Comparison of ENCODE assay signal across 1 cellular context in the genomic region with DNA sequence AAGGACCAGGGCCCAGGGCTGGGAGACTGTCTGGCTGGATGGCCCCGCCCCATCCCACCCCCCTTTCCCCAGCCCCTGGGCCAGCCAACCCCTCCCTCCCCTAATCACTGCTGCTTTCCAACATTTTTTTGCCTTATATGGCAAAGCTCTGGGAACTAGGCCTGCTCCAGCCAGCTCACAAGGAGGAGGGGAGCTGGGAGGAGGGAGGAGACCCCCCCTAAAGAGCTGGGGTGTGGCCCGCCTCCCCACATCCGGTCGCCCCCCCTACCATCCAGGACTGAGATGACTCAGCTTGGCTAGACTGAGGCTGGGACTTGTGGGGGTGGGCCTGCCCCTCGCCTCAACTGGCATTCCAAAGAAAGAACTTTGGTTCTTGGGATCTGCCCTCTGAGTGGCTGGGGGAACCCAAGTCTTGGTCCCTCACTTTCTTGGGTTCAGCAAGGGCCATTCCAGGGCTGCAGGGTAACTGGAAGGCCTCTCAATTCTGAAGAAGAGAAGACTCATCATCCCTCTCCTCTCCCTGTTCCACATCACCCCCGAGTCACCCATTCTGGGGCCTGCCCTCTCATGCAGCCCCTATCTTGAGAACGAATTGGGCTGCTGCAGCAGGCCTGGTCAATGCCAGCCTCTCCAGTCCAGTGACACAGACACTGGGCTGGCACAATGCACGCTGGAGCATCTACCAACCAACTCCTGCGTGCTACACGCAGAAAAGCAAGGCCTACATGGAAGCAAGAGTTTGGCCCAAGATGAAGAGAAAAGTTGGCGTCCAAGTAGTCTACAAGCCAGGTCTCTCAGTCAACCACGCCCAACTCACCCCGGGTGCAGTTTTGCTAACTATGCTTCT.
TF ChIP-seq lines count a peak whose summit lies in the region.

No MANE protein-coding gene starts in this region.

TF ChIP-seq in K562, 482 proteins besides CTCF, POLR2A, EP300 and RAD21 (continued from another document and continues in another):
- TF ChIP-seq, protein P1, sequence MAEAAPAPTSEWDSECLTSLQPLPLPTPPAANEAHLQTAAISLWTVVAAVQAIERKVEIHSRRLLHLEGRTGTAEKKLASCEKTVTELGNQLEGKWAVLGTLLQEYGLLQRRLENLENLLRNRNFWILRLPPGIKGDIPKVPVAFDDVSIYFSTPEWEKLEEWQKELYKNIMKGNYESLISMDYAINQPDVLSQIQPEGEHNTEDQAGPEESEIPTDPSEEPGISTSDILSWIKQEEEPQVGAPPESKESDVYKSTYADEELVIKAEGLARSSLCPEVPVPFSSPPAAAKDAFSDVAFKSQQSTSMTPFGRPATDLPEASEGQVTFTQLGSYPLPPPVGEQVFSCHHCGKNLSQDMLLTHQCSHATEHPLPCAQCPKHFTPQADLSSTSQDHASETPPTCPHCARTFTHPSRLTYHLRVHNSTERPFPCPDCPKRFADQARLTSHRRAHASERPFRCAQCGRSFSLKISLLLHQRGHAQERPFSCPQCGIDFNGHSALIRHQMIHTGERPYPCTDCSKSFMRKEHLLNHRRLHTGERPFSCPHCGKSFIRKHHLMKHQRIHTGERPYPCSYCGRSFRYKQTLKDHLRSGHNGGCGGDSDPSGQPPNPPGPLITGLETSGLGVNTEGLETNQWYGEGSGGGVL (CRISPR knock-in tag; IDR thresholded peaks at IDR 0.05), result no peak
- TF ChIP-seq TAF1 (IDR thresholded peaks at IDR 0.05; ENCODE audit: control insufficient read depth, extremely low read depth, insufficient read depth, low read length, severe bottlenecking), result peak; percentile 30
- TF ChIP-seq, protein P2, sequence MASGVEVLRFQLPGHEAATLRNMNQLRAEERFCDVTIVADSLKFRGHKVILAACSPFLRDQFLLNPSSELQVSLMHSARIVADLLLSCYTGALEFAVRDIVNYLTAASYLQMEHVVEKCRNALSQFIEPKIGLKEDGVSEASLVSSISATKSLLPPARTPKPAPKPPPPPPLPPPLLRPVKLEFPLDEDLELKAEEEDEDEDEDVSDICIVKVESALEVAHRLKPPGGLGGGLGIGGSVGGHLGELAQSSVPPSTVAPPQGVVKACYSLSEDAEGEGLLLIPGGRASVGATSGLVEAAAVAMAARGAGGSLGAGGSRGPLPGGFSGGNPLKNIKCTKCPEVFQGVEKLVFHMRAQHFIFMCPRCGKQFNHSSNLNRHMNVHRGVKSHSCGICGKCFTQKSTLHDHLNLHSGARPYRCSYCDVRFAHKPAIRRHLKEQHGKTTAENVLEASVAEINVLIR (CRISPR knock-in tag; IDR thresholded peaks at IDR 0.05), result no peak
- TF ChIP-seq, protein P3, sequence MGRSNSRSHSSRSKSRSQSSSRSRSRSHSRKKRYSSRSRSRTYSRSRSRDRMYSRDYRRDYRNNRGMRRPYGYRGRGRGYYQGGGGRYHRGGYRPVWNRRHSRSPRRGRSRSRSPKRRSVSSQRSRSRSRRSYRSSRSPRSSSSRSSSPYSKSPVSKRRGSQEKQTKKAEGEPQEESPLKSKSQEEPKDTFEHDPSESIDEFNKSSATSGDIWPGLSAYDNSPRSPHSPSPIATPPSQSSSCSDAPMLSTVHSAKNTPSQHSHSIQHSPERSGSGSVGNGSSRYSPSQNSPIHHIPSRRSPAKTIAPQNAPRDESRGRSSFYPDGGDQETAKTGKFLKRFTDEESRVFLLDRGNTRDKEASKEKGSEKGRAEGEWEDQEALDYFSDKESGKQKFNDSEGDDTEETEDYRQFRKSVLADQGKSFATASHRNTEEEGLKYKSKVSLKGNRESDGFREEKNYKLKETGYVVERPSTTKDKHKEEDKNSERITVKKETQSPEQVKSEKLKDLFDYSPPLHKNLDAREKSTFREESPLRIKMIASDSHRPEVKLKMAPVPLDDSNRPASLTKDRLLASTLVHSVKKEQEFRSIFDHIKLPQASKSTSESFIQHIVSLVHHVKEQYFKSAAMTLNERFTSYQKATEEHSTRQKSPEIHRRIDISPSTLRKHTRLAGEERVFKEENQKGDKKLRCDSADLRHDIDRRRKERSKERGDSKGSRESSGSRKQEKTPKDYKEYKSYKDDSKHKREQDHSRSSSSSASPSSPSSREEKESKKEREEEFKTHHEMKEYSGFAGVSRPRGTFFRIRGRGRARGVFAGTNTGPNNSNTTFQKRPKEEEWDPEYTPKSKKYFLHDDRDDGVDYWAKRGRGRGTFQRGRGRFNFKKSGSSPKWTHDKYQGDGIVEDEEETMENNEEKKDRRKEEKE (IDR thresholded peaks at IDR 0.05; ENCODE audit: borderline replicate concordance in 1 of 2, control insufficient read depth in 1 of 2, low read depth in 2 of 2, low read length in 1 of 2), result no peak
- TF ChIP-seq POLR3G (IDR thresholded peaks at IDR 0.05; ENCODE audit: extremely low read depth, insufficient read length, insufficient replicate concordance), result no peak
- TF ChIP-seq PHF21A (IDR thresholded peaks at IDR 0.05; ENCODE audit: borderline replicate concordance, low read depth), result no peak
- TF ChIP-seq TAF15 (IDR thresholded peaks at IDR 0.05; ENCODE audit: low read depth, low read length), result no peak
- no peak for TF ChIP-seq CHCHD3 (CRISPR knock-in tag; IDR thresholded peaks at IDR 0.05)
- TF ChIP-seq ZNF24 (IDR thresholded peaks at IDR 0.05), result no peak
- no peak for TF ChIP-seq ZNF23 (CRISPR knock-in tag; IDR thresholded peaks at IDR 0.05)
- peak; percentile 54; the same call in 1 of the 2 replicates for TF ChIP-seq NCOR1 (IDR thresholded peaks at IDR 0.05)
- TF ChIP-seq, protein P4, sequence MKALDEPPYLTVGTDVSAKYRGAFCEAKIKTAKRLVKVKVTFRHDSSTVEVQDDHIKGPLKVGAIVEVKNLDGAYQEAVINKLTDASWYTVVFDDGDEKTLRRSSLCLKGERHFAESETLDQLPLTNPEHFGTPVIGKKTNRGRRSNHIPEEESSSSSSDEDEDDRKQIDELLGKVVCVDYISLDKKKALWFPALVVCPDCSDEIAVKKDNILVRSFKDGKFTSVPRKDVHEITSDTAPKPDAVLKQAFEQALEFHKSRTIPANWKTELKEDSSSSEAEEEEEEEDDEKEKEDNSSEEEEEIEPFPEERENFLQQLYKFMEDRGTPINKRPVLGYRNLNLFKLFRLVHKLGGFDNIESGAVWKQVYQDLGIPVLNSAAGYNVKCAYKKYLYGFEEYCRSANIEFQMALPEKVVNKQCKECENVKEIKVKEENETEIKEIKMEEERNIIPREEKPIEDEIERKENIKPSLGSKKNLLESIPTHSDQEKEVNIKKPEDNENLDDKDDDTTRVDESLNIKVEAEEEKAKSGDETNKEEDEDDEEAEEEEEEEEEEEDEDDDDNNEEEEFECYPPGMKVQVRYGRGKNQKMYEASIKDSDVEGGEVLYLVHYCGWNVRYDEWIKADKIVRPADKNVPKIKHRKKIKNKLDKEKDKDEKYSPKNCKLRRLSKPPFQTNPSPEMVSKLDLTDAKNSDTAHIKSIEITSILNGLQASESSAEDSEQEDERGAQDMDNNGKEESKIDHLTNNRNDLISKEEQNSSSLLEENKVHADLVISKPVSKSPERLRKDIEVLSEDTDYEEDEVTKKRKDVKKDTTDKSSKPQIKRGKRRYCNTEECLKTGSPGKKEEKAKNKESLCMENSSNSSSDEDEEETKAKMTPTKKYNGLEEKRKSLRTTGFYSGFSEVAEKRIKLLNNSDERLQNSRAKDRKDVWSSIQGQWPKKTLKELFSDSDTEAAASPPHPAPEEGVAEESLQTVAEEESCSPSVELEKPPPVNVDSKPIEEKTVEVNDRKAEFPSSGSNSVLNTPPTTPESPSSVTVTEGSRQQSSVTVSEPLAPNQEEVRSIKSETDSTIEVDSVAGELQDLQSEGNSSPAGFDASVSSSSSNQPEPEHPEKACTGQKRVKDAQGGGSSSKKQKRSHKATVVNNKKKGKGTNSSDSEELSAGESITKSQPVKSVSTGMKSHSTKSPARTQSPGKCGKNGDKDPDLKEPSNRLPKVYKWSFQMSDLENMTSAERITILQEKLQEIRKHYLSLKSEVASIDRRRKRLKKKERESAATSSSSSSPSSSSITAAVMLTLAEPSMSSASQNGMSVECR (CRISPR knock-in tag; IDR thresholded peaks at IDR 0.05), result no peak
- TF ChIP-seq, protein P5, sequence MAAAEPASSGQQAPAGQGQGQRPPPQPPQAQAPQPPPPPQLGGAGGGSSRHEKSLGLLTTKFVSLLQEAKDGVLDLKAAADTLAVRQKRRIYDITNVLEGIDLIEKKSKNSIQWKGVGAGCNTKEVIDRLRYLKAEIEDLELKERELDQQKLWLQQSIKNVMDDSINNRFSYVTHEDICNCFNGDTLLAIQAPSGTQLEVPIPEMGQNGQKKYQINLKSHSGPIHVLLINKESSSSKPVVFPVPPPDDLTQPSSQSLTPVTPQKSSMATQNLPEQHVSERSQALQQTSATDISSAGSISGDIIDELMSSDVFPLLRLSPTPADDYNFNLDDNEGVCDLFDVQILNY (CRISPR knock-in tag; IDR thresholded peaks at IDR 0.05), result no peak
- TF ChIP-seq, protein P6, sequence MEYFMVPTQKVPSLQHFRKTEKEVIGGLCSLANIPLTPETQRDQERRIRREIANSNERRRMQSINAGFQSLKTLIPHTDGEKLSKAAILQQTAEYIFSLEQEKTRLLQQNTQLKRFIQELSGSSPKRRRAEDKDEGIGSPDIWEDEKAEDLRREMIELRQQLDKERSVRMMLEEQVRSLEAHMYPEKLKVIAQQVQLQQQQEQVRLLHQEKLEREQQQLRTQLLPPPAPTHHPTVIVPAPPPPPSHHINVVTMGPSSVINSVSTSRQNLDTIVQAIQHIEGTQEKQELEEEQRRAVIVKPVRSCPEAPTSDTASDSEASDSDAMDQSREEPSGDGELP (CRISPR knock-in tag; IDR thresholded peaks at IDR 0.05; ENCODE audit: borderline replicate concordance), result no peak; the same call in 1 of the 2 replicates
- TF ChIP-seq CBX1 (IDR thresholded peaks at IDR 0.05; ENCODE audit: low read depth), result no peak
- TF ChIP-seq HDAC1 (IDR thresholded peaks at IDR 0.05), result peak in 1 of 2 experiments; percentile 43; a peak in 1 of 4 replicates
- TF ChIP-seq, protein P7, sequence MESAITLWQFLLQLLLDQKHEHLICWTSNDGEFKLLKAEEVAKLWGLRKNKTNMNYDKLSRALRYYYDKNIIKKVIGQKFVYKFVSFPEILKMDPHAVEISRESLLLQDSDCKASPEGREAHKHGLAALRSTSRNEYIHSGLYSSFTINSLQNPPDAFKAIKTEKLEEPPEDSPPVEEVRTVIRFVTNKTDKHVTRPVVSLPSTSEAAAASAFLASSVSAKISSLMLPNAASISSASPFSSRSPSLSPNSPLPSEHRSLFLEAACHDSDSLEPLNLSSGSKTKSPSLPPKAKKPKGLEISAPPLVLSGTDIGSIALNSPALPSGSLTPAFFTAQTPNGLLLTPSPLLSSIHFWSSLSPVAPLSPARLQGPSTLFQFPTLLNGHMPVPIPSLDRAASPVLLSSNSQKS (CRISPR knock-in tag; IDR thresholded peaks at IDR 0.05), result no peak
- TF ChIP-seq FOXP1 (CRISPR knock-in tag; IDR thresholded peaks at IDR 0.05), result no peak
- no peak for TF ChIP-seq SP2 (IDR thresholded peaks at IDR 0.05; ENCODE audit: extremely low read depth, low read depth, low read length, poor library complexity, severe bottlenecking)
- TF ChIP-seq, protein P8, sequence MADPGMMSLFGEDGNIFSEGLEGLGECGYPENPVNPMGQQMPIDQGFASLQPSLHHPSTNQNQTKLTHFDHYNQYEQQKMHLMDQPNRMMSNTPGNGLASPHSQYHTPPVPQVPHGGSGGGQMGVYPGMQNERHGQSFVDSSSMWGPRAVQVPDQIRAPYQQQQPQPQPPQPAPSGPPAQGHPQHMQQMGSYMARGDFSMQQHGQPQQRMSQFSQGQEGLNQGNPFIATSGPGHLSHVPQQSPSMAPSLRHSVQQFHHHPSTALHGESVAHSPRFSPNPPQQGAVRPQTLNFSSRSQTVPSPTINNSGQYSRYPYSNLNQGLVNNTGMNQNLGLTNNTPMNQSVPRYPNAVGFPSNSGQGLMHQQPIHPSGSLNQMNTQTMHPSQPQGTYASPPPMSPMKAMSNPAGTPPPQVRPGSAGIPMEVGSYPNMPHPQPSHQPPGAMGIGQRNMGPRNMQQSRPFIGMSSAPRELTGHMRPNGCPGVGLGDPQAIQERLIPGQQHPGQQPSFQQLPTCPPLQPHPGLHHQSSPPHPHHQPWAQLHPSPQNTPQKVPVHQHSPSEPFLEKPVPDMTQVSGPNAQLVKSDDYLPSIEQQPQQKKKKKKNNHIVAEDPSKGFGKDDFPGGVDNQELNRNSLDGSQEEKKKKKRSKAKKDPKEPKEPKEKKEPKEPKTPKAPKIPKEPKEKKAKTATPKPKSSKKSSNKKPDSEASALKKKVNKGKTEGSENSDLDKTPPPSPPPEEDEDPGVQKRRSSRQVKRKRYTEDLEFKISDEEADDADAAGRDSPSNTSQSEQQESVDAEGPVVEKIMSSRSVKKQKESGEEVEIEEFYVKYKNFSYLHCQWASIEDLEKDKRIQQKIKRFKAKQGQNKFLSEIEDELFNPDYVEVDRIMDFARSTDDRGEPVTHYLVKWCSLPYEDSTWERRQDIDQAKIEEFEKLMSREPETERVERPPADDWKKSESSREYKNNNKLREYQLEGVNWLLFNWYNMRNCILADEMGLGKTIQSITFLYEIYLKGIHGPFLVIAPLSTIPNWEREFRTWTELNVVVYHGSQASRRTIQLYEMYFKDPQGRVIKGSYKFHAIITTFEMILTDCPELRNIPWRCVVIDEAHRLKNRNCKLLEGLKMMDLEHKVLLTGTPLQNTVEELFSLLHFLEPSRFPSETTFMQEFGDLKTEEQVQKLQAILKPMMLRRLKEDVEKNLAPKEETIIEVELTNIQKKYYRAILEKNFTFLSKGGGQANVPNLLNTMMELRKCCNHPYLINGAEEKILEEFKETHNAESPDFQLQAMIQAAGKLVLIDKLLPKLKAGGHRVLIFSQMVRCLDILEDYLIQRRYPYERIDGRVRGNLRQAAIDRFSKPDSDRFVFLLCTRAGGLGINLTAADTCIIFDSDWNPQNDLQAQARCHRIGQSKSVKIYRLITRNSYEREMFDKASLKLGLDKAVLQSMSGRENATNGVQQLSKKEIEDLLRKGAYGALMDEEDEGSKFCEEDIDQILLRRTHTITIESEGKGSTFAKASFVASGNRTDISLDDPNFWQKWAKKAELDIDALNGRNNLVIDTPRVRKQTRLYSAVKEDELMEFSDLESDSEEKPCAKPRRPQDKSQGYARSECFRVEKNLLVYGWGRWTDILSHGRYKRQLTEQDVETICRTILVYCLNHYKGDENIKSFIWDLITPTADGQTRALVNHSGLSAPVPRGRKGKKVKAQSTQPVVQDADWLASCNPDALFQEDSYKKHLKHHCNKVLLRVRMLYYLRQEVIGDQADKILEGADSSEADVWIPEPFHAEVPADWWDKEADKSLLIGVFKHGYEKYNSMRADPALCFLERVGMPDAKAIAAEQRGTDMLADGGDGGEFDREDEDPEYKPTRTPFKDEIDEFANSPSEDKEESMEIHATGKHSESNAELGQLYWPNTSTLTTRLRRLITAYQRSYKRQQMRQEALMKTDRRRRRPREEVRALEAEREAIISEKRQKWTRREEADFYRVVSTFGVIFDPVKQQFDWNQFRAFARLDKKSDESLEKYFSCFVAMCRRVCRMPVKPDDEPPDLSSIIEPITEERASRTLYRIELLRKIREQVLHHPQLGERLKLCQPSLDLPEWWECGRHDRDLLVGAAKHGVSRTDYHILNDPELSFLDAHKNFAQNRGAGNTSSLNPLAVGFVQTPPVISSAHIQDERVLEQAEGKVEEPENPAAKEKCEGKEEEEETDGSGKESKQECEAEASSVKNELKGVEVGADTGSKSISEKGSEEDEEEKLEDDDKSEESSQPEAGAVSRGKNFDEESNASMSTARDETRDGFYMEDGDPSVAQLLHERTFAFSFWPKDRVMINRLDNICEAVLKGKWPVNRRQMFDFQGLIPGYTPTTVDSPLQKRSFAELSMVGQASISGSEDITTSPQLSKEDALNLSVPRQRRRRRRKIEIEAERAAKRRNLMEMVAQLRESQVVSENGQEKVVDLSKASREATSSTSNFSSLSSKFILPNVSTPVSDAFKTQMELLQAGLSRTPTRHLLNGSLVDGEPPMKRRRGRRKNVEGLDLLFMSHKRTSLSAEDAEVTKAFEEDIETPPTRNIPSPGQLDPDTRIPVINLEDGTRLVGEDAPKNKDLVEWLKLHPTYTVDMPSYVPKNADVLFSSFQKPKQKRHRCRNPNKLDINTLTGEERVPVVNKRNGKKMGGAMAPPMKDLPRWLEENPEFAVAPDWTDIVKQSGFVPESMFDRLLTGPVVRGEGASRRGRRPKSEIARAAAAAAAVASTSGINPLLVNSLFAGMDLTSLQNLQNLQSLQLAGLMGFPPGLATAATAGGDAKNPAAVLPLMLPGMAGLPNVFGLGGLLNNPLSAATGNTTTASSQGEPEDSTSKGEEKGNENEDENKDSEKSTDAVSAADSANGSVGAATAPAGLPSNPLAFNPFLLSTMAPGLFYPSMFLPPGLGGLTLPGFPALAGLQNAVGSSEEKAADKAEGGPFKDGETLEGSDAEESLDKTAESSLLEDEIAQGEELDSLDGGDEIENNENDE (IDR thresholded peaks at IDR 0.05; ENCODE audit: low read depth, low read length), result no peak
- no peak for TF ChIP-seq CREB1 (IDR thresholded peaks at IDR 0.05)
- no peak for TF ChIP-seq CREB1 (CRISPR knock-in tag; IDR thresholded peaks at IDR 0.05)
